Comparison of ENCODE assay signal across 1 cellular context in genomic region chr7:6577369-6578113, GRCh38.
TF ChIP-seq lines count a peak whose summit lies in the region.

Gene ZDHHC4 (plus strand): TSS chr7:6577454. CDS start chr7:6580562, 3,108 bp downstream.

TF ChIP-seq in GM12878, 131 proteins besides CTCF, POLR2A, EP300 and RAD21 (continued from another document and continues in another):
- TF ChIP-seq CUX1 (IDR thresholded peaks at IDR 0.05; ENCODE audit: insufficient replicate concordance, low read depth, low read length) (no peak), ZBTB4 (CRISPR knock-in tag; IDR thresholded peaks at IDR 0.05) (no peak), PAX5 (IDR thresholded peaks at IDR 0.05; ENCODE audit: borderline replicate concordance, low read depth, low read length) (peak; percentile 61; the same call in 1 of the 2 replicates), IKZF1 (conservative IDR thresholded peaks at IDR 0.05) (peak; percentile 77), E2F4 (IDR thresholded peaks at IDR 0.05; ENCODE audit: low read depth, low read length) (peak; percentile 35; the same call in 1 of the 2 replicates), FOS (IDR thresholded peaks at IDR 0.05; ENCODE audit: borderline replicate concordance, extremely low read depth, insufficient read length) (no peak), SP1 (IDR thresholded peaks at IDR 0.05; ENCODE audit: low read depth, low read length) (peak; percentile 37), SREBF2 (IDR thresholded peaks at IDR 0.05; ENCODE audit: low read length) (no peak), NKRF (conservative IDR thresholded peaks at IDR 0.05) (peak; percentile 35; the same call in 1 of the 2 replicates), ASH2L (IDR thresholded peaks at IDR 0.05; ENCODE audit: borderline replicate concordance, low read depth) (peak; percentile 43; the same call in 1 of the 2 replicates), MEF2B (IDR thresholded peaks at IDR 0.05; ENCODE audit: partially characterized antibody, poor library complexity, severe bottlenecking) (peak; percentile 95), PML (IDR thresholded peaks at IDR 0.05; ENCODE audit: low read length) (peak; percentile 84), LARP7 (IDR thresholded peaks at IDR 0.05) (peak; percentile 36; the same call in 1 of the 2 replicates), NR2F1 (conservative IDR thresholded peaks at IDR 0.05) (peak; percentile 84), PKNOX1 (IDR thresholded peaks at IDR 0.05) (peak; percentile 77), MTA2 (IDR thresholded peaks at IDR 0.05; ENCODE audit: low read depth) (no peak), ZNF217 (IDR thresholded peaks at IDR 0.05) (0 out of 2 replicates have a peak, but pooled peaks have one; percentile 25), CBX5 (IDR thresholded peaks at IDR 0.05; ENCODE audit: low read depth) (peak; percentile 30; the same call in 1 of the 2 replicates), CBFB (IDR thresholded peaks at IDR 0.05; ENCODE audit: low read depth) (peak; percentile 62; the same call in 1 of the 2 replicates), POLR2AphosphoS5 (IDR thresholded peaks at IDR 0.05; ENCODE audit: low read length) (peak; percentile 92), HCFC1 (IDR thresholded peaks at IDR 0.05; ENCODE audit: low read length) (peak; percentile 48; the same call in 1 of the 2 replicates), TCF12 (IDR thresholded peaks at IDR 0.05; ENCODE audit: low read depth, low read length) (peak; percentile 72; the same call in 1 of the 2 replicates), EED (IDR thresholded peaks at IDR 0.05; ENCODE audit: low read depth) (peak; percentile 62), SMAD1 (IDR thresholded peaks at IDR 0.05; ENCODE audit: low read depth, partially characterized antibody) (no peak), TBL1XR1 (IDR thresholded peaks at IDR 0.05; ENCODE audit: low read depth, low read length) (no peak), ZBED1 (IDR thresholded peaks at IDR 0.05; ENCODE audit: borderline replicate concordance) (0 out of 2 replicates have a peak, but pooled peaks have one; percentile 63), PAX8 (IDR thresholded peaks at IDR 0.05) (no peak), CREM (IDR thresholded peaks at IDR 0.05; ENCODE audit: low read depth) (peak; percentile 93), ZBTB40 (IDR thresholded peaks at IDR 0.05; ENCODE audit: borderline replicate concordance) (peak; percentile 94), ESRRA (IDR thresholded peaks at IDR 0.05; ENCODE audit: low read length) (no peak), MLLT1 (IDR thresholded peaks at IDR 0.05) (peak; percentile 62), ETV6 (conservative IDR thresholded peaks at IDR 0.05 in 1 of 2, IDR thresholded peaks at IDR 0.05 in 1 of 2; ENCODE audit: borderline replicate concordance in 1 of 2, low read depth in 1 of 2) (0 out of 4 replicates have a peak, but pooled peaks of 1 of the 2 experiments have one; percentile 30), NBN (IDR thresholded peaks at IDR 0.05) (peak; percentile 75), JUNB (IDR thresholded peaks at IDR 0.05) (no peak), POLR2AphosphoS2 (IDR thresholded peaks at IDR 0.05; ENCODE audit: low read depth, low read length) (peak; percentile 82; the same call in 1 of the 2 replicates), STAT1 (conservative IDR thresholded peaks at IDR 0.05) (no peak; the same call in 1 of the 2 replicates), RELB (IDR thresholded peaks at IDR 0.05; ENCODE audit: low read depth) (0 out of 2 replicates have a peak, but pooled peaks have one; percentile 26), JUND (IDR thresholded peaks at IDR 0.05; ENCODE audit: low read depth, low read length) (no peak), SIX5 (IDR thresholded peaks at IDR 0.05; ENCODE audit: low read depth, low read length, severe bottlenecking) (peak; percentile 47), BACH1 (IDR thresholded peaks at IDR 0.05; ENCODE audit: borderline replicate concordance) (peak; percentile 89), ATF7 (IDR thresholded peaks at IDR 0.05; ENCODE audit: low read depth) (0 out of 2 replicates have a peak, but pooled peaks have one; percentile 21), HDGF (IDR thresholded peaks at IDR 0.05) (0 out of 2 replicates have a peak, but pooled peaks have one; percentile 58)
